In genomic region chr9:120936764-120937122, GRCh38 we compare ENCODE assay signal across 8 cellular contexts. TPM values are rescaled to one million over a fixed set of nuclear protein-coding genes. Genes with fewer than 3 reads are reported as not detected.
DNase-seq lines count a peak whose midpoint lies in the region; ATAC-seq and TF ChIP-seq lines count a peak whose summit lies in the region.

No MANE protein-coding gene starts in this region.

- H3K4me1 Mint-ChIP-seq in activated naive CD8-positive, alpha-beta T cell treated with anti-CD3 and anti-CD28 coated beads, Interleukin-2, amount 50 U/mL, for 24 hours: peaks cover 61% of the 10 kb centered on the region
- peaks cover 29 to 66% (median 57%) of the 10 kb centered on the region in 7 donors for H3K4me1 Mint-ChIP-seq in naive thymus-derived CD4-positive, alpha-beta T cell

- intact Hi-C loops in left cardiac atrium (cut with DNase I) (loop anchor here (2.0 to 10.0 kb wide), 5 partner anchors 68 to 312 kb away; partner anchors contain the start of gene FBXW2 (in 1 of the 2)), right lobe of liver (cut with DNase I) (loop anchor here (10.0 kb wide), 2 partner anchors 172 to 182 kb away; no protein-coding TSS in a partner anchor)
- intact Hi-C loops in naive thymus-derived CD4-positive, alpha-beta T cell (cut with micrococcal nuclease): loop anchor here (1.0 to 2.0 kb wide), 11 partner anchors 11 to 181 kb away; partner anchors contain the start of gene FBXW2 (in 1 of the 2)

- H3K36me3 ChIP-seq in right atrium auricular region (no peaks in the 10 kb centered on the region), right lobe of liver (no peaks in the 10 kb centered on the region)
- no peaks in the 10 kb centered on the region for H3K36me3 ChIP-seq in naive thymus-derived CD4-positive, alpha-beta T cell (ENCODE audit: control insufficient read depth in 2 of 3, insufficient read depth in 3 of 3, low read length in 3 of 3)

- no peaks in the 10 kb centered on the region for H3K9me3 Mint-ChIP-seq in activated naive CD8-positive, alpha-beta T cell treated with anti-CD3 and anti-CD28 coated beads, Interleukin-2, amount 50 U/mL, for 24 hours
- H3K9me3 Mint-ChIP-seq in naive thymus-derived CD4-positive, alpha-beta T cell: no peaks in the 10 kb centered on the region

- CTCF ChIA-PET in naive thymus-derived CD4-positive, alpha-beta T cell (lab: Charles Lee): interaction anchor here (0.7 to 5.6 kb wide), 14 partner anchors 11 to 180 kb away, joined by 3 to 49 read pairs (median 6); no protein-coding TSS in a partner anchor

- H3K4me3 ChIP-seq in right atrium auricular region: no peak overlapping the region
- H3K4me3 ChIP-seq in naive thymus-derived CD4-positive, alpha-beta T cell (ENCODE audit: low read length): no peak overlapping the region
- H3K4me3 ChIP-seq in right lobe of liver: no peak overlapping the region

- no peaks in the 10 kb centered on the region for H3K36me3 Mint-ChIP-seq in activated naive CD8-positive, alpha-beta T cell treated with anti-CD3 and anti-CD28 coated beads, Interleukin-2, amount 50 U/mL, for 24 hours (ENCODE audit: low read depth)
- no peaks in the 10 kb centered on the region for H3K36me3 Mint-ChIP-seq in naive thymus-derived CD4-positive, alpha-beta T cell

- POLR2A ChIA-PET in naive thymus-derived CD4-positive, alpha-beta T cell (lab: Charles Lee): interaction anchor here (0.8 to 44.3 kb wide), 9 partner anchors 21 to 181 kb away, joined by 3 to 2417 read pairs (median 14); partner anchors contain the start of genes FBXW2, PHF19 and PSMD5

- H3K27ac ChIP-seq in right atrium auricular region (peak overlapping the region; percentile 71 to 81), right lobe of liver (peak overlapping the region in 1 of 3 donors; percentile 83)
- H3K27ac ChIP-seq in naive thymus-derived CD4-positive, alpha-beta T cell (ENCODE audit: low read depth, low read length): peak overlapping the region; percentile 97

- DNase-seq in right atrium auricular region (ENCODE audit: low spot score) (no peak), left cardiac atrium (no peak), globus pallidus (ENCODE audit: low spot score) (no peak), right lobe of liver (no peak)
- no peak for DNase-seq in activated naive CD8-positive, alpha-beta T cell treated with anti-CD3 and anti-CD28 coated beads, Interleukin-2, amount 50 U/mL, for 24 hours
- no peak for DNase-seq in naive thymus-derived CD4-positive, alpha-beta T cell
- no peak for DNase-seq in effector CD8-positive, alpha-beta T cell (lab: John Stamatoyannopoulos, UW)

- H3K4me1 ChIP-seq in right atrium auricular region: peaks cover 0 to 50% of the 10 kb centered on the region in 2 donors
- H3K4me1 ChIP-seq in naive thymus-derived CD4-positive, alpha-beta T cell (ENCODE audit: control insufficient read depth in 2 of 2, insufficient read depth in 2 of 2, low read length in 2 of 2): peaks cover 55 to 57% of the 10 kb centered on the region in 2 donors
- H3K4me1 ChIP-seq in right lobe of liver: peaks cover 2 to 42% (median 17%) of the 10 kb centered on the region in 4 donors

- H3K27me3 ChIP-seq in right atrium auricular region (no peaks in the 10 kb centered on the region), right lobe of liver (no peaks in the 10 kb centered on the region)
- no peaks in the 10 kb centered on the region for H3K27me3 ChIP-seq in naive thymus-derived CD4-positive, alpha-beta T cell (ENCODE audit: control insufficient read depth in 2 of 2, insufficient read depth in 2 of 2, low read length in 2 of 2)

- peak overlapping the region; percentile 100 for H3K27ac Mint-ChIP-seq in activated naive CD8-positive, alpha-beta T cell treated with anti-CD3 and anti-CD28 coated beads, Interleukin-2, amount 50 U/mL, for 24 hours
- peak overlapping the region; percentile 88 to 100 (median 98) for H3K27ac Mint-ChIP-seq in naive thymus-derived CD4-positive, alpha-beta T cell

- no peaks in the 10 kb centered on the region for H3K27me3 Mint-ChIP-seq in activated naive CD8-positive, alpha-beta T cell treated with anti-CD3 and anti-CD28 coated beads, Interleukin-2, amount 50 U/mL, for 24 hours
- peaks cover 0 to 5% (median 0%) of the 10 kb centered on the region in 5 donors for H3K27me3 Mint-ChIP-seq in naive thymus-derived CD4-positive, alpha-beta T cell

- 45% methylated on average over 2 of the region's 2 CpGs for WGBS in right lobe of liver (ENCODE audit: insufficient coverage, low coverage, low lambda C conversion rate, missing lambda C conversion rate)

- TF ChIP-seq POLR2A in right lobe of liver (IDR thresholded peaks at IDR 0.05): no peak

- TF ChIP-seq CTCF in right atrium auricular region (IDR thresholded peaks at IDR 0.05): peak in 1 of 2 donors; percentile 23
- no peak for TF ChIP-seq CTCF in right lobe of liver (IDR thresholded peaks at IDR 0.05)

- H3K4me3 Mint-ChIP-seq in activated naive CD8-positive, alpha-beta T cell treated with anti-CD3 and anti-CD28 coated beads, Interleukin-2, amount 50 U/mL, for 24 hours: peak overlapping the region; percentile 74
- peak overlapping the region; percentile 4 to 77 (median 61) for H3K4me3 Mint-ChIP-seq in naive thymus-derived CD4-positive, alpha-beta T cell

- ATAC-seq in left cardiac atrium: no peak
- no peak for ATAC-seq in activated naive CD8-positive, alpha-beta T cell treated with anti-CD3 and anti-CD28 coated beads, Interleukin-2, amount 50 U/mL, for 24 hours
- ATAC-seq in naive thymus-derived CD4-positive, alpha-beta T cell: no peak
- ATAC-seq in GM19395 (IDR thresholded peaks at IDR 0.05; ENCODE audit: unreplicated experiment): no peak
- no peak for ATAC-seq in right lobe of liver

- H3K9me3 ChIP-seq in right atrium auricular region (no peaks in the 10 kb centered on the region), right lobe of liver (no peaks in the 10 kb centered on the region)
- H3K9me3 ChIP-seq in naive thymus-derived CD4-positive, alpha-beta T cell (ENCODE audit: control insufficient read depth in 2 of 3, low read length in 3 of 3): no peaks in the 10 kb centered on the region

RNA-seq across cellular contexts. Expression of gene TRAF1, which starts 10.1 kb away (rescaled TPM):
- 1 to 10 TPM; 2.0 to 3.0 TPM for total RNA-seq in right atrium auricular region
- 1 to 10 TPM; 3.3 to 3.7 TPM for total RNA-seq in left cardiac atrium
- 100 to 1,000 TPM in 2 of 5 experiments, 10 to 100 TPM in 3; 58.7 to 131 (median 98.2) TPM for total RNA-seq in naive thymus-derived CD4-positive, alpha-beta T cell
- polyA plus RNA-seq in naive thymus-derived CD4-positive, alpha-beta T cell: 1 to 10 TPM; 3.7 to 6.6 TPM
- 1 to 10 TPM in 5 of 6 experiments, under 1 TPM in 1; 0.99 to 2.5 (median 2.1) TPM for total RNA-seq in right lobe of liver

RNA-seq across cellular contexts. Expression of gene PHF19, which starts 59.8 kb away (rescaled TPM):
- total RNA-seq in right atrium auricular region (10 to 100 TPM; 11.9 to 13.9 TPM), left cardiac atrium (10 to 100 TPM; 16.8 to 18.5 TPM), right lobe of liver (1 to 10 TPM; 2.2 to 8.0 (median 5.2) TPM)
- 100 to 1,000 TPM in 3 of 5 experiments, 10 to 100 TPM in 2; 65.9 to 271 (median 197) TPM for total RNA-seq in naive thymus-derived CD4-positive, alpha-beta T cell
- polyA plus RNA-seq in naive thymus-derived CD4-positive, alpha-beta T cell: 10 to 100 TPM; 13.1 to 16.5 TPM

Comparison
In these comparisons a context has a peak if more than half of its experiments do, and no peak if none do; other contexts are left out.
1. RNA of gene TRAF1, which starts 10.1 kb away (total RNA-seq): 58.7 to 131 TPM in naive thymus-derived CD4-positive, alpha-beta T cell; 3.3 to 3.7 TPM in left cardiac atrium, 2.0 to 3.0 TPM in right atrium auricular region and 0.99 to 2.5 TPM in right lobe of liver; every median in the first group is over 10 times any median in the second.